ENCODE assay signal across 6 cellular contexts in the genomic region with DNA sequence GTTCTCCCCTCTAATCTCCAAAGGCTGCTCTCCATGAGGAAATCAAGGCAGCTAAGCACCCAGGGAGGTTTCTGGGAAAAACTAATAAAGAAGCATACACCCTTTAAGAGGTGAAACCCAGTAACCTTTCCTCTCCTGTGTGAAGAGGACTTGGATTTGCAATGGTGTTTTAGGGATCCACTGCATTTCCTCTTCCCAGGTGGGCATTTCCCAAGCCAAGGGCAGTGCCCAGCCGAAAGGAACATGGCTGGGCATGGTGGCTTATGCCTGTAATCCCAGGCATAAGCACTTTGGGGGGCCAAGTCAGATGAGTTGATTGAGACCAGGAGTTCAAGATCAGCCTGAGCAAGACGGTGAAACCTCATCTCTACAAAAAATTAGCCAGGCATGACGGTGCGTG.
"Had no signal": no experiment of that assay in that cellular context is flagged by ENCODE, and none has a peak within 500 bp of the region (broad histone marks: within the 10 kb centered on the region; RNA-seq: fewer than 3 reads in every experiment).

No MANE protein-coding gene starts in this region.

- DNase-seq: IMR-90, KG1 had no signal

- H3K27ac ChIP-seq: HL-60 had no signal

- H3K4me2 ChIP-seq: GM23338 had no signal

- H3K36me3 ChIP-seq: HAP-1 had no signal

- H3K4me1 ChIP-seq: HAP-1 had no signal

- H3K4me3 Mint-ChIP-seq: GM23338 had no signal

- H3K4me3 ChIP-seq: GM23338, HAP-1, K562 had no signal

- H3K27ac Mint-ChIP-seq: GM23338 had no signal

- FAIRE-seq: K562 had no signal

- H2AFZ ChIP-seq: GM23338 had no signal
